ENCODE assay signal across 23 cellular contexts in genomic region chr4:150781108-150781663, GRCh38.
DNase-seq lines count a peak whose midpoint lies in the region; ATAC-seq lines count a peak whose summit lies in the region.
"Had no signal": no experiment of that assay in that cellular context is flagged by ENCODE, and none has a peak within 500 bp of the region (broad histone marks: within the 10 kb centered on the region; RNA-seq: fewer than 3 reads in every experiment).

No MANE protein-coding gene starts in this region.

- intact Hi-C loops in Right ventricle myocardium superior (cut with DNase I) (no loop called here), cardiac septum (cut with DNase I) (no loop called here)

- DNase-seq in Right ventricle myocardium superior (peak; percentile 48), cardiac septum (ENCODE audit: low spot score) (no peak), NCI-H510A treated with DMSO at 0.1 percent for 48 hours (lab: John Stamatoyannopoulos, UW) (peak; percentile 41), cerebellar cortex (ENCODE audit: low spot score) (peak; percentile 14), cerebellum (ENCODE audit: low spot score) (no peak), SIG-M5 treated with dmso at 0.1 percent for 504 hours (lab: John Stamatoyannopoulos, UW; ENCODE audit: unreplicated experiment) (no peak)
- DNase-seq: 8988T; AML-193; Calu3; CD8-positive, alpha-beta memory T cell; GDM1; MG63; NCI-H1048; NCI-H1417 treated with DMSO at 0.1 percent for 48 hours; NCI-H187 treated with DMSO at 0.1 percent for 48 hours; NCI-H2107; NCI-H446 treated with DMSO at 0.1 percent for 48 hours; NCI-H748 treated with DMSO at 0.1 percent for 48 hours; SW 1271 had no signal

- ATAC-seq in Right ventricle myocardium superior (ENCODE audit: poor library complexity) (peak; percentile 87), GM19023 (IDR thresholded peaks at IDR 0.05; ENCODE audit: unreplicated experiment) (no peak)
- ATAC-seq: HepG2, K562, Panc1 had no signal

Comparison
In these comparisons a context has a peak if more than half of its experiments do, and no peak if none do; other contexts are left out.
1. DNase-seq: peak in Right ventricle myocardium superior (single experiment), NCI-H510A treated with DMSO at 0.1 percent for 48 hours (single experiment) and cerebellar cortex (single experiment); none in cardiac septum (single experiment), cerebellum (single experiment) and SIG-M5 treated with dmso at 0.1 percent for 504 hours (single experiment).